Comparison of ENCODE assay signal across 9 cellular contexts in genomic region chr19:18733762-18734332, GRCh38. TPM values are rescaled to one million over a fixed set of nuclear protein-coding genes. Genes with fewer than 3 reads are reported as not detected.
"Had no signal": no experiment of that assay in that cellular context is flagged by ENCODE, and none has a peak within 500 bp of the region (broad histone marks: within the 10 kb centered on the region; RNA-seq: fewer than 3 reads in every experiment).

No MANE protein-coding gene starts in this region.

RNA-seq across cellular contexts. Expression of gene COMP, which starts 57.3 kb away (rescaled TPM):
- total RNA-seq: activated naive CD4-positive, alpha-beta T cell treated with anti-CD3 and anti-CD28 coated beads, Interleukin-2, amount 50 U/mL, for 72 hours; activated T-cell treated with anti-CD3 and anti-CD28 coated beads, Interleukin-2, amount 50 U/mL, for 72 hours; bronchial epithelial cell; dermis blood vessel endothelial cell; epithelial cell of proximal tubule; left ventricle myocardium superior; lung microvascular endothelial cell; naive thymus-derived CD8-positive, alpha-beta T cell had no signal
- polyA plus RNA-seq: keratinocyte; naive thymus-derived CD8-positive, alpha-beta T cell had no signal
